19 cellular contexts compared by ENCODE assay signal in genomic region chr12:25087596-25087995, GRCh38.
"Had no signal": no experiment of that assay in that cellular context is flagged by ENCODE, and none has a peak within 500 bp of the region (broad histone marks: within the 10 kb centered on the region; RNA-seq: fewer than 3 reads in every experiment).

No MANE protein-coding gene starts in this region.

- H3K27me3 Mint-ChIP-seq: memory B cell, progenitor cell of endocrine pancreas, type B pancreatic cell had no signal

- H3K27ac Mint-ChIP-seq: activated naive CD4-positive, alpha-beta T cell treated with anti-CD3 and anti-CD28 coated beads for 36 hours; activated T-helper 1 cell treated with anti-CD3 and anti-CD28 coated beads, Interleukin-12 subunit alpha, Interleukin-12 subunit beta, Interleukin-2, Interleukin-4 antibody, amounts not matched to agents 30 ng/mL and 10 ng/mL and 1 ng/mL, durations not matched to agents 14 hours and 24 hours and 36 hours; nephron progenitor cell; progenitor cell of endocrine pancreas; type B pancreatic cell had no signal

- H3K36me3 ChIP-seq: right atrium auricular region, WERI-Rb-1 had no signal

- H3K9me3 ChIP-seq: esophagus squamous epithelium, left ventricle myocardium inferior, mucosa of descending colon, right atrium auricular region had no signal

- ATAC-seq: mucosa of descending colon; stimulated activated naive CD8-positive, alpha-beta T cell treated with anti-CD3 and anti-CD28 coated beads, Interleukin-15, Interleukin-2, amounts not matched to agents 100 U/mL and 50 U/mL, for 24 hours had no signal

- H3K27me3 ChIP-seq: esophagus squamous epithelium, right atrium auricular region had no signal

- H3K27ac ChIP-seq: esophagus squamous epithelium, left ventricle myocardium inferior, right atrium auricular region, WERI-Rb-1 had no signal

- H3K4me3 Mint-ChIP-seq: activated naive CD4-positive, alpha-beta T cell treated with anti-CD3 and anti-CD28 coated beads for 36 hours; activated T-helper 1 cell treated with anti-CD3 and anti-CD28 coated beads, Interleukin-12 subunit alpha, Interleukin-12 subunit beta, Interleukin-2, Interleukin-4 antibody, amounts not matched to agents 30 ng/mL and 10 ng/mL and 1 ng/mL, durations not matched to agents 14 hours and 24 hours and 36 hours; memory B cell; nephron progenitor cell; type B pancreatic cell had no signal

- H3K4me1 Mint-ChIP-seq: nephron progenitor cell had no signal

- H3K4me1 ChIP-seq: left ventricle myocardium inferior, right atrium auricular region had no signal

- H3K9me3 Mint-ChIP-seq: activated naive CD4-positive, alpha-beta T cell treated with anti-CD3 and anti-CD28 coated beads for 36 hours; activated T-helper 1 cell treated with anti-CD3 and anti-CD28 coated beads, Interleukin-12 subunit alpha, Interleukin-12 subunit beta, Interleukin-2, Interleukin-4 antibody, amounts not matched to agents 30 ng/mL and 10 ng/mL and 1 ng/mL, durations not matched to agents 14 hours and 24 hours and 36 hours; memory B cell; nephron progenitor cell; type B pancreatic cell had no signal

- H3K4me3 ChIP-seq: esophagus squamous epithelium, left ventricle myocardium inferior, mucosa of descending colon, right atrium auricular region, skin epidermis had no signal

- DNase-seq: activated CD4-positive, alpha-beta T cell treated with anti-CD3 and anti-CD28 coated beads for 48 hours; activated CD8-positive, alpha-beta memory T cell treated with anti-CD3 and anti-CD28 coated beads, Interleukin-2, amount 50 U/mL, for 48 hours; activated naive CD4-positive, alpha-beta T cell treated with anti-CD3 and anti-CD28 coated beads for 36 hours; amniotic stem cell; esophagus squamous epithelium; hippocampal formation; left ventricle myocardium inferior; mucosa of descending colon; nephron progenitor cell; stimulated activated CD4-positive, alpha-beta T cell treated with anti-CD3 and anti-CD28 coated beads, Interleukin-15, amount 100 ng/mL, for 24 hours; stimulated activated CD4-positive, alpha-beta T cell treated with anti-CD3 and anti-CD28 coated beads, Interleukin-4, amount 100 ng/mL, for 1 hour; stimulated activated naive CD8-positive, alpha-beta T cell treated with anti-CD3 and anti-CD28 coated beads, Interleukin-15, Interleukin-2, amounts not matched to agents 100 U/mL and 50 U/mL, for 24 hours; WERI-Rb-1 had no signal
